Comparison of ENCODE assay signal across 8 cellular contexts in genomic region chr17:82030470-82031302, GRCh38. TPM values are rescaled to one million over a fixed set of nuclear protein-coding genes. Genes with fewer than 3 reads are reported as not detected.
DNase-seq lines count a peak whose midpoint lies in the region; ATAC-seq, FAIRE-seq and TF ChIP-seq lines count a peak whose summit lies in the region.

No MANE protein-coding gene starts in this region.

- H3K27me3 ChIP-seq in neural cell (ENCODE audit: insufficient read depth, low read depth, low read length) = no peaks in the 10 kb centered on the region

- H2AFZ ChIP-seq in neural cell (ENCODE audit: low read depth, low read length) = no peak overlapping the region

- H3K36me3 ChIP-seq in neural cell (ENCODE audit: insufficient read depth, low read length) = no peaks in the 10 kb centered on the region

- H3K79me2 ChIP-seq in neural cell (replicated peaks; ENCODE audit: insufficient read depth, low read length) = no peaks in the 10 kb centered on the region

- no peak for TF ChIP-seq EP300 in neural cell (conservative IDR thresholded peaks at IDR 0.05; ENCODE audit: poor library complexity, severe bottlenecking)

- TF ChIP-seq CTCF in neural cell (IDR thresholded peaks at IDR 0.05; ENCODE audit: poor library complexity, severe bottlenecking) = peak; percentile 90

- H3K4me2 ChIP-seq in neural cell (ENCODE audit: low read length) = peak overlapping the region; percentile 25

- no peak for FAIRE-seq in RCC 7860 (lab: Jason Lieb, UNC)

- ATAC-seq in HG02970 (IDR thresholded peaks at IDR 0.05; ENCODE audit: low FRiP score, unreplicated experiment) = no peak

- peak overlapping the region; percentile 68 for H3K4me3 ChIP-seq in neural cell (ENCODE audit: low read length)

- peak; percentile 55 for DNase-seq in GM04504 (ENCODE audit: low read depth)
- DNase-seq in HuH-7 (ENCODE audit: low spot score) = peak; percentile 93
- peak; percentile 46 for DNase-seq in RCC 7860 (ENCODE audit: low spot score)
- peak; percentile 75 for DNase-seq in activated effector memory CD4-positive, alpha-beta T cell treated with Interleukin-2 at 50 U/mL for 16 hours
- DNase-seq in fibroblast of the conjunctiva (ENCODE audit: low read depth) = peak; percentile 74
- peak; percentile 64 to 88 (median 80) for DNase-seq in stimulated activated naive CD4-positive, alpha-beta T cell (lab: John Stamatoyannopoulos, UW)

- TF ChIP-seq RAD21 in neural cell (conservative IDR thresholded peaks at IDR 0.05) = peak; percentile 87

- no peaks in the 10 kb centered on the region for H3K9me2 ChIP-seq in neural cell (ENCODE audit: insufficient read depth, low read length)

- no peaks in the 10 kb centered on the region for H3F3A ChIP-seq in neural cell (ENCODE audit: insufficient read depth, low read length, poor library complexity, severe bottlenecking)

- H3K9me3 ChIP-seq in neural cell (ENCODE audit: low read length) = no peaks in the 10 kb centered on the region

- H4K20me1 ChIP-seq in neural cell (ENCODE audit: insufficient read depth) = no peaks in the 10 kb centered on the region

- H3K9ac ChIP-seq in neural cell (ENCODE audit: low read length) = peak overlapping the region; percentile 60

- peak overlapping the region; percentile 39 for H3K27ac ChIP-seq in neural cell (ENCODE audit: low read length)

TF ChIP-seq in neural cell, 6 proteins besides CTCF, POLR2A, EP300 and RAD21:
- TF ChIP-seq SMC3 (conservative IDR thresholded peaks at IDR 0.05; ENCODE audit: poor library complexity) (peak; percentile 79), EZH2 (IDR thresholded peaks at IDR 0.05; ENCODE audit: borderline replicate concordance, insufficient read depth, low read length, poor library complexity, severe bottlenecking) (no peak), POLR2AphosphoS5 (IDR thresholded peaks at IDR 0.05) (peak; percentile 7)

RNA-seq across cellular contexts. Expression of gene RAC3, which starts 0.8 kb away (rescaled TPM):
- polyA plus RNA-seq in neural cell = 198 and 211 TPM in 2 replicates
- polyA minus RNA-seq in neural cell = 52.8 and 57.3 TPM in 2 replicates

RNA-seq across cellular contexts. Expression of gene DCXR, which starts 6.8 kb away (rescaled TPM):
- polyA plus RNA-seq in neural cell = 129 and 148 TPM in 2 replicates
- 35.3 and 35.5 TPM in 2 replicates for polyA minus RNA-seq in neural cell

RNA-seq across cellular contexts. Expression of gene LRRC45, which starts 7.6 kb away (rescaled TPM):
- polyA plus RNA-seq in neural cell = 51.7 and 63.7 TPM in 2 replicates
- 22.1 and 29.7 TPM in 2 replicates for polyA minus RNA-seq in neural cell

RNA-seq across cellular contexts. Expression of gene CENPX, which starts 8.0 kb away (rescaled TPM):
- 188 and 205 TPM in 2 replicates for polyA plus RNA-seq in neural cell
- 23.7 and 33.4 TPM in 2 replicates for polyA minus RNA-seq in neural cell

RNA-seq across cellular contexts. Expression of gene RFNG, which starts 20.9 kb away (rescaled TPM):
- 176 and 200 TPM in 2 replicates for polyA plus RNA-seq in neural cell
- polyA minus RNA-seq in neural cell = 20.8 and 27.0 TPM in 2 replicates
